ENCODE assay signal across 18 cellular contexts in the genomic region with DNA sequence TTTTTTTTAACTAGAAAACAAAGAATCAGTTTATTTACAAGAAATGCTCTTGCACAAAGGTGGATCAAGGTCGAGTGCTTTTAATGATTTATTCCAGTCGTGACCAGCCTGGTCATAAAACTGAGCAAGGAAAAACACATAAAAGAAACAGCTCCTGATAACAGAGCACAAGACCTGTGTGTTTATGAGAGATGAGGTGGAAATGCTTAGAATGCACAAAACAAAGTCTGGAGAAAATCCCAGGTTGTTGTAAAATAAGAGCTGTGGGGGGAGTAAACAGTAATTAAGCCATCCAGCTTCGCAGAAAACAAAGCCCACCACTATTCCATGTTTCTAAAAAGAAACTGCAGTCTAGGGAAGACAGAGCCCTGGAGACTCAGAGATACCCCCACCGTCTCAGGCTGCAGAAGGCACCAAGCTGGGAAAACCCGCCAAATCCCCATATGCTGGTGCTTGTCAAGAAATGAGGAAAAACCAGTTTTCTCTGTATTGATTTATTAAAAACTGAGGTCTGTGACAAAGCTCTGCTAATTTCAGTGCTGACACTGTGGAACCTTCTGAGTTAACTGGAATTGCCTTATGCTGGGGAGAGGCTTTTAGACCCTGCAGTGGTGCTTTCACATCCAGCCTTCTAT.
DNase-seq lines count a peak whose midpoint lies in the region; ATAC-seq and TF ChIP-seq lines count a peak whose summit lies in the region.
"Had no signal": no experiment of that assay in that cellular context is flagged by ENCODE, and none has a peak within 500 bp of the region (broad histone marks: within the 10 kb centered on the region; RNA-seq: fewer than 3 reads in every experiment).

No MANE protein-coding gene starts in this region.

- intact Hi-C loops in activated CD8-positive, alpha-beta T cell treated with anti-CD3 and anti-CD28 coated beads for 36 hours (cut with micrococcal nuclease): no loop called here
- intact Hi-C loops in left colon (cut with DNase I, micrococcal nuclease): no loop called here

- POLR2A ChIA-PET in activated CD8-positive, alpha-beta T cell treated with anti-CD3 and anti-CD28 coated beads, Interleukin-2, amount 10 ng/mL, durations not matched to agents 7 days and 5 days (lab: Charles Lee): interaction anchor here (0.7 to 1.2 kb wide), 3 partner anchors 10 to 274 kb away, joined by 3 read pairs; no protein-coding TSS in a partner anchor
- POLR2A ChIA-PET in activated CD8-positive, alpha-beta T cell treated with anti-CD3 and anti-CD28 coated beads for 36 hours (lab: Charles Lee): interaction anchor here (0.9 kb wide), 1 partner anchor 11 kb away, joined by 3 read pairs; no protein-coding TSS in a partner anchor

- H3K27ac Mint-ChIP-seq in activated CD8-positive, alpha-beta T cell treated with anti-CD3 and anti-CD28 coated beads, Interleukin-2, amount 10 ng/mL, durations not matched to agents 7 days and 5 days: peak overlapping the region; percentile 88
- H3K27ac Mint-ChIP-seq in activated CD8-positive, alpha-beta T cell treated with anti-CD3 and anti-CD28 coated beads for 36 hours: no peak overlapping the region
- H3K27ac Mint-ChIP-seq in activated naive CD8-positive, alpha-beta T cell treated with anti-CD3 and anti-CD28 coated beads for 36 hours: peak overlapping the region; percentile 74
- peak overlapping the region; percentile 58 for H3K27ac Mint-ChIP-seq in stimulated activated effector memory CD8-positive, alpha-beta T cell treated with anti-CD3 and anti-CD28 coated beads, Interleukin-12 subunit alpha, Interleukin-12 subunit beta, amount 100 ng/mL, for 72 hours

- CTCF ChIA-PET in activated CD8-positive, alpha-beta T cell treated with anti-CD3 and anti-CD28 coated beads, Interleukin-2, amount 10 ng/mL, durations not matched to agents 7 days and 5 days (lab: Charles Lee): interaction anchor here (1.3 kb wide), 1 partner anchor 148 kb away, joined by 3 read pairs; no protein-coding TSS in a partner anchor
- CTCF ChIA-PET in activated CD8-positive, alpha-beta T cell treated with anti-CD3 and anti-CD28 coated beads for 36 hours (lab: Charles Lee): no interaction called here

- no peak for ATAC-seq in activated CD8-positive, alpha-beta T cell treated with anti-CD3 and anti-CD28 coated beads, Interleukin-2, amount 10 ng/mL, durations not matched to agents 7 days and 5 days
- ATAC-seq in activated CD8-positive, alpha-beta T cell treated with anti-CD3 and anti-CD28 coated beads for 36 hours: no peak
- peak; percentile 65 for ATAC-seq in left colon
- no peak for ATAC-seq in stimulated activated effector memory CD8-positive, alpha-beta T cell treated with anti-CD3 and anti-CD28 coated beads, Interleukin-12 subunit alpha, Interleukin-12 subunit beta, amount 100 ng/mL, for 72 hours
- ATAC-seq in HG02973 (IDR thresholded peaks at IDR 0.05; ENCODE audit: unreplicated experiment): no peak
- ATAC-seq: Right ventricle myocardium inferior had no signal

- H3K36me3 Mint-ChIP-seq in activated CD8-positive, alpha-beta T cell treated with anti-CD3 and anti-CD28 coated beads, Interleukin-2, amount 10 ng/mL, durations not matched to agents 7 days and 5 days (ENCODE audit: low read depth): no peaks in the 10 kb centered on the region
- H3K36me3 Mint-ChIP-seq in activated CD8-positive, alpha-beta T cell treated with anti-CD3 and anti-CD28 coated beads for 36 hours (ENCODE audit: low read depth): no peaks in the 10 kb centered on the region
- H3K36me3 Mint-ChIP-seq in activated naive CD8-positive, alpha-beta T cell treated with anti-CD3 and anti-CD28 coated beads for 36 hours: peaks cover 2% of the 10 kb centered on the region
- H3K36me3 Mint-ChIP-seq in stimulated activated effector memory CD8-positive, alpha-beta T cell treated with anti-CD3 and anti-CD28 coated beads, Interleukin-12 subunit alpha, Interleukin-12 subunit beta, amount 100 ng/mL, for 72 hours: no peaks in the 10 kb centered on the region
- H3K36me3 Mint-ChIP-seq: naive B cell had no signal

- no peak for TF ChIP-seq CTCF in activated CD8-positive, alpha-beta T cell treated with anti-CD3 and anti-CD28 coated beads for 36 hours (IDR thresholded peaks at IDR 0.05)

- H3K27me3 Mint-ChIP-seq in activated CD8-positive, alpha-beta T cell treated with anti-CD3 and anti-CD28 coated beads, Interleukin-2, amount 10 ng/mL, durations not matched to agents 7 days and 5 days (ENCODE audit: low read depth): peaks cover 11% of the 10 kb centered on the region
- no peaks in the 10 kb centered on the region for H3K27me3 Mint-ChIP-seq in activated CD8-positive, alpha-beta T cell treated with anti-CD3 and anti-CD28 coated beads for 36 hours
- H3K27me3 Mint-ChIP-seq in activated naive CD8-positive, alpha-beta T cell treated with anti-CD3 and anti-CD28 coated beads for 36 hours: no peaks in the 10 kb centered on the region
- H3K27me3 Mint-ChIP-seq: T-cell had no signal

- peak overlapping the region; percentile 65 for H3K4me3 Mint-ChIP-seq in activated CD8-positive, alpha-beta T cell treated with anti-CD3 and anti-CD28 coated beads, Interleukin-2, amount 10 ng/mL, durations not matched to agents 7 days and 5 days
- no peak overlapping the region for H3K4me3 Mint-ChIP-seq in activated CD8-positive, alpha-beta T cell treated with anti-CD3 and anti-CD28 coated beads for 36 hours
- no peak overlapping the region for H3K4me3 Mint-ChIP-seq in activated naive CD8-positive, alpha-beta T cell treated with anti-CD3 and anti-CD28 coated beads for 36 hours
- H3K4me3 Mint-ChIP-seq in stimulated activated effector memory CD8-positive, alpha-beta T cell treated with anti-CD3 and anti-CD28 coated beads, Interleukin-12 subunit alpha, Interleukin-12 subunit beta, amount 100 ng/mL, for 72 hours: peak overlapping the region; percentile 46
- H3K4me3 Mint-ChIP-seq: naive B cell had no signal

- H3K9me3 Mint-ChIP-seq in activated CD8-positive, alpha-beta T cell treated with anti-CD3 and anti-CD28 coated beads, Interleukin-2, amount 10 ng/mL, durations not matched to agents 7 days and 5 days (ENCODE audit: insufficient read depth): no peaks in the 10 kb centered on the region
- no peaks in the 10 kb centered on the region for H3K9me3 Mint-ChIP-seq in activated CD8-positive, alpha-beta T cell treated with anti-CD3 and anti-CD28 coated beads for 36 hours
- H3K9me3 Mint-ChIP-seq in activated naive CD8-positive, alpha-beta T cell treated with anti-CD3 and anti-CD28 coated beads for 36 hours: peaks cover 2% of the 10 kb centered on the region
- H3K9me3 Mint-ChIP-seq in stimulated activated effector memory CD8-positive, alpha-beta T cell treated with anti-CD3 and anti-CD28 coated beads, Interleukin-12 subunit alpha, Interleukin-12 subunit beta, amount 100 ng/mL, for 72 hours: no peaks in the 10 kb centered on the region
- H3K9me3 Mint-ChIP-seq: T-cell had no signal

- H3K4me1 Mint-ChIP-seq in activated CD8-positive, alpha-beta T cell treated with anti-CD3 and anti-CD28 coated beads, Interleukin-2, amount 10 ng/mL, durations not matched to agents 7 days and 5 days (ENCODE audit: low read depth): peaks cover 29% of the 10 kb centered on the region
- H3K4me1 Mint-ChIP-seq in activated CD8-positive, alpha-beta T cell treated with anti-CD3 and anti-CD28 coated beads for 36 hours (ENCODE audit: low read depth): peaks cover 19% of the 10 kb centered on the region
- H3K4me1 Mint-ChIP-seq in activated naive CD8-positive, alpha-beta T cell treated with anti-CD3 and anti-CD28 coated beads for 36 hours: peaks cover 20% of the 10 kb centered on the region
- H3K4me1 Mint-ChIP-seq in stimulated activated effector memory CD8-positive, alpha-beta T cell treated with anti-CD3 and anti-CD28 coated beads, Interleukin-12 subunit alpha, Interleukin-12 subunit beta, amount 100 ng/mL, for 72 hours: peaks cover 25% of the 10 kb centered on the region

- no peak for DNase-seq in activated CD8-positive, alpha-beta T cell treated with anti-CD3 and anti-CD28 coated beads, Interleukin-2, amount 10 ng/mL, durations not matched to agents 7 days and 5 days
- no peak for DNase-seq in activated CD8-positive, alpha-beta T cell treated with anti-CD3 and anti-CD28 coated beads for 36 hours
- peak; percentile 9 for DNase-seq in activated naive CD8-positive, alpha-beta T cell treated with anti-CD3 and anti-CD28 coated beads for 36 hours
- no peak for DNase-seq in left colon
- no peak for DNase-seq in stimulated activated effector memory CD8-positive, alpha-beta T cell treated with anti-CD3 and anti-CD28 coated beads, Interleukin-12 subunit alpha, Interleukin-12 subunit beta, amount 100 ng/mL, for 72 hours (ENCODE audit: low spot score in 2 of 2)
- DNase-seq in RKO (ENCODE audit: low spot score): no peak
- DNase-seq in stimulated activated CD4-positive, alpha-beta T cell treated with anti-CD3 and anti-CD28 coated beads, Interleukin-2, amount 100 ng/mL, for 24 hours: no peak
- DNase-seq: activated CD4-positive, alpha-beta T cell treated with anti-CD3 and anti-CD28 coated beads, Interleukin-2, amount 50 U/mL, for 4 hours; GOT3; head of caudate nucleus; IMR-90; naive B cell; NCI-H1930; NCI-H446 treated with DMSO at 0.1 percent for 48 hours; testis had no signal

Comparison
In these comparisons a context has a peak if more than half of its experiments do, and no peak if none do; other contexts are left out.
1. H3K4me3 Mint-ChIP-seq: peak in activated CD8-positive, alpha-beta T cell treated with anti-CD3 and anti-CD28 coated beads, Interleukin-2, amount 10 ng/mL, durations not matched to agents 7 days and 5 days (single experiment) and stimulated activated effector memory CD8-positive, alpha-beta T cell treated with anti-CD3 and anti-CD28 coated beads, Interleukin-12 subunit alpha, Interleukin-12 subunit beta, amount 100 ng/mL, for 72 hours (single experiment); none in activated CD8-positive, alpha-beta T cell treated with anti-CD3 and anti-CD28 coated beads for 36 hours (single experiment) and activated naive CD8-positive, alpha-beta T cell treated with anti-CD3 and anti-CD28 coated beads for 36 hours (single experiment).